Comparison of ENCODE assay signal across 8 cellular contexts in genomic region chr2:127355407-127356008, GRCh38. TPM values are rescaled to one million over a fixed set of nuclear protein-coding genes. Genes with fewer than 3 reads are reported as not detected.
A peak's percentile ranks its signal among the peaks of the same experiment; 100 is the strongest.
DNase-seq lines count a peak whose midpoint lies in the region; ATAC-seq, FAIRE-seq and TF ChIP-seq lines count a peak whose summit lies in the region.

No MANE protein-coding gene starts in this region.

- H3K4me2 ChIP-seq in HepG2 (ENCODE audit: low read depth, low read length), result no peak overlapping the region

- BruUV-seq in HepG2 (replicated peaks; lab: Mats Ljungman, UMichigan), result no TSS peak

- no peaks in the 10 kb centered on the region for H3K27me3 ChIP-seq in HepG2 (ENCODE audit: control insufficient read depth in 1 of 2, insufficient read depth in 2 of 2, low read length in 2 of 2)

- CTCF ChIA-PET in HepG2 (lab: Yijun Ruan, JAX; ENCODE audit: low intra/inter-chr PET ratio, low total read pairs), result interaction anchor here (2.0 to 2.8 kb wide), 2 partner anchors 98 to 124 kb away, joined by 10 to 18 read pairs; no protein-coding TSS in a partner anchor

- H3K4me3 Mint-ChIP-seq in activated T-cell treated with anti-CD3 and anti-CD28 coated beads, Interleukin-2, amount 50 U/mL, for 72 hours, result no peak overlapping the region

- TF ChIP-seq POLR2A in HepG2 (IDR thresholded peaks at IDR 0.05; ENCODE audit: insufficient read depth in 1 of 2, low read depth in 2 of 2, low read length in 2 of 2), result no peak

- no peak overlapping the region for H3K27ac Mint-ChIP-seq in activated T-cell treated with anti-CD3 and anti-CD28 coated beads, Interleukin-2, amount 50 U/mL, for 72 hours

- peak; percentile 23; the same call in 1 of the 2 replicates for TF ChIP-seq RAD21 in HepG2 (CRISPR knock-in tag; IDR thresholded peaks at IDR 0.05)

- peaks cover 60% of the 10 kb centered on the region for H3K4me1 ChIP-seq in HepG2 (ENCODE audit: insufficient read depth, low read length)

- no peak for FAIRE-seq in HepG2 (lab: Jason Lieb, UNC)

- ATAC-seq in HG02798 (IDR thresholded peaks at IDR 0.05; ENCODE audit: poor library complexity, unreplicated experiment), result peak; percentile 41
- peak in 1 of 2 donors; percentile 34 for ATAC-seq in activated T-cell treated with anti-CD3 and anti-CD28 coated beads, Interleukin-2, amount 50 U/mL, for 72 hours (replicated peaks in 1 of 2)
- peak; percentile 64; the same call in 2 of the 3 replicates for ATAC-seq in HepG2
- no peak for ATAC-seq in HG02970 (IDR thresholded peaks at IDR 0.05; ENCODE audit: low FRiP score, unreplicated experiment)
- ATAC-seq in HG03521 (IDR thresholded peaks at IDR 0.05; ENCODE audit: unreplicated experiment), result no peak

- H3K36me3 ChIP-seq in HepG2 (replicated peaks in 1 of 2; ENCODE audit: control insufficient read depth in 1 of 2, insufficient read depth in 2 of 2, low read length in 2 of 2), result no peaks in the 10 kb centered on the region

- TF ChIP-seq EP300 in HepG2 (IDR thresholded peaks at IDR 0.05; ENCODE audit: low read depth in 2 of 2, low read length in 2 of 2) (no peak), HepG2 (CRISPR knock-in tag; IDR thresholded peaks at IDR 0.05; ENCODE audit: borderline replicate concordance) (no peak)

- in situ Hi-C loops in HepG2 (cut with HindIII; ENCODE audit: extremely low pct_ligation_motif_present, low pct_unique_long_range_greater_than_20kb), result no loop called here

- peak; percentile 8 for DNase-seq in DMS53 treated with DMSO at 0.1 percent for 48 hours (lab: John Stamatoyannopoulos, UW; ENCODE audit: unreplicated experiment)
- DNase-seq in activated T-cell treated with anti-CD3 and anti-CD28 coated beads, Interleukin-2, amount 50 U/mL, for 72 hours, result peak; percentile 21 to 29
- peak; percentile 38 for DNase-seq in HepG2 (ENCODE audit: low spot score)
- no peak for DNase-seq in T-helper 9 cell
- no peak for DNase-seq in NCI-H128 (lab: John Stamatoyannopoulos, UW; ENCODE audit: unreplicated experiment)

- peaks cover 29% of the 10 kb centered on the region for H3K4me1 Mint-ChIP-seq in activated T-cell treated with anti-CD3 and anti-CD28 coated beads, Interleukin-2, amount 50 U/mL, for 72 hours (ENCODE audit: low read depth)

- intact Hi-C loops in HepG2 (cut with micrococcal nuclease; ENCODE audit: unreplicated experiment), result loop anchor here (1.0 to 5.0 kb wide), 2 partner anchors 62 to 98 kb away; partner anchors contain the start of gene PROC

- H3K27ac ChIP-seq in HepG2 (ENCODE audit: extremely low read length, insufficient read depth, low read length), result no peak overlapping the region

- H3K79me2 ChIP-seq in HepG2 (ENCODE audit: insufficient read depth, low read length), result peaks cover 84% of the 10 kb centered on the region

- peaks cover 0 to 5% of the 10 kb centered on the region in 2 donors for H3K36me3 Mint-ChIP-seq in activated T-cell treated with anti-CD3 and anti-CD28 coated beads, Interleukin-2, amount 50 U/mL, for 72 hours (ENCODE audit: insufficient read depth in 2 of 2)

- H3K9me3 Mint-ChIP-seq in activated T-cell treated with anti-CD3 and anti-CD28 coated beads, Interleukin-2, amount 50 U/mL, for 72 hours, result no peaks in the 10 kb centered on the region

- no peak overlapping the region for H2AFZ ChIP-seq in HepG2 (ENCODE audit: low read length)

- no peaks in the 10 kb centered on the region for H3K9me3 ChIP-seq in HepG2 (ENCODE audit: low read length)

- H4K20me1 ChIP-seq in HepG2 (ENCODE audit: insufficient read depth, low read length), result peaks cover 6% of the 10 kb centered on the region; the same call in 1 of the 2 replicates

- POLR2A ChIA-PET in HepG2 (lab: Yijun Ruan, JAX), result no interaction called here

- H3K4me3 ChIP-seq in HepG2 (replicated peaks in 1 of 3; ENCODE audit: insufficient read depth in 1 of 3, low read depth in 2 of 3, low read length in 3 of 3), result no peak overlapping the region

- H3K9ac ChIP-seq in HepG2 (ENCODE audit: insufficient read depth, low read depth, low read length), result no peak overlapping the region

- H3K27me3 Mint-ChIP-seq in activated T-cell treated with anti-CD3 and anti-CD28 coated beads, Interleukin-2, amount 50 U/mL, for 72 hours (ENCODE audit: low read depth), result no peaks in the 10 kb centered on the region

- peak; percentile 61 for TF ChIP-seq CTCF in HepG2 (CRISPR knock-in tag; IDR thresholded peaks at IDR 0.05)

- 82% methylated on average over 4 of the region's 4 CpGs for WGBS in HepG2 (ENCODE audit: low lambda C conversion rate)

TF ChIP-seq in HepG2, 621 proteins besides CTCF, POLR2A, EP300 and RAD21:
- no peak for TF ChIP-seq ZBTB8A (CRISPR knock-in tag; IDR thresholded peaks at IDR 0.05; ENCODE audit: borderline replicate concordance, low read depth)
- TF ChIP-seq ZMYM4 (CRISPR knock-in tag; IDR thresholded peaks at IDR 0.05), result 0 out of 2 replicates have a peak, but pooled peaks have one; percentile 21
- no peak for TF ChIP-seq EED (CRISPR knock-in tag; IDR thresholded peaks at IDR 0.05)
- peak; percentile 80 for TF ChIP-seq SMC3 (IDR thresholded peaks at IDR 0.05; ENCODE audit: low read length)
- TF ChIP-seq SNAPC2 (CRISPR knock-in tag; IDR thresholded peaks at IDR 0.05), result 0 out of 2 replicates have a peak, but pooled peaks have one; percentile 27
- no peak for TF ChIP-seq MZF1 (CRISPR knock-in tag; IDR thresholded peaks at IDR 0.05; ENCODE audit: borderline replicate concordance)
- TF ChIP-seq HOXA3 (CRISPR knock-in tag; IDR thresholded peaks at IDR 0.05), result no peak
- TF ChIP-seq DNMT3B (CRISPR knock-in tag; conservative IDR thresholded peaks at IDR 0.05), result no peak
- TF ChIP-seq STAG1 (CRISPR knock-in tag; IDR thresholded peaks at IDR 0.05), result peak; percentile 48
- TF ChIP-seq TGIF2 (CRISPR knock-in tag; IDR thresholded peaks at IDR 0.05), result no peak
- TF ChIP-seq ATF3 (CRISPR knock-in tag; IDR thresholded peaks at IDR 0.05), result no peak
- TF ChIP-seq MAX (IDR thresholded peaks at IDR 0.05), result no peak
- TF ChIP-seq HIC2 (CRISPR knock-in tag; IDR thresholded peaks at IDR 0.05; ENCODE audit: low read depth), result no peak
- TF ChIP-seq TAF15 (IDR thresholded peaks at IDR 0.05; ENCODE audit: low read depth, low read length, poor library complexity, severe bottlenecking), result no peak
- no peak for TF ChIP-seq XRCC5 (optimal IDR thresholded peaks at IDR 0.05; ENCODE audit: low read length)

RNA-seq across cellular contexts. Expression of gene MAP3K2, which starts 32.3 kb away (rescaled TPM):
- total RNA-seq in activated T-cell treated with anti-CD3 and anti-CD28 coated beads, Interleukin-2, amount 50 U/mL, for 72 hours, result 10 to 100 TPM; 48.9 to 49.1 TPM
- total RNA-seq in HepG2 (2016; rRNA removed; fragmentation: Illumina TruSeq; extraction: Trizol), result 37.2 and 56.1 TPM in 2 replicates
- 12.9 and 13.4 TPM in 2 replicates for total RNA-seq in HepG2 (2016; cell fraction: cytosol; rRNA removed; fragmentation: Illumina TruSeq; extraction: Trizol; ENCODE audit: low read depth)
- 35.8 and 54.1 TPM in 2 replicates for total RNA-seq in HepG2 (2016; cell fraction: insoluble cytoplasmic fraction; rRNA removed; fragmentation: Illumina TruSeq; extraction: Trizol)
- total RNA-seq in HepG2 (2016; cell fraction: membrane; rRNA removed; fragmentation: Illumina TruSeq; extraction: Trizol), result 28.2 and 32.6 TPM in 2 replicates
- total RNA-seq in HepG2 (2016; cell fraction: nucleus; rRNA removed; fragmentation: Illumina TruSeq; extraction: Trizol), result 37.4 and 42.1 TPM in 2 replicates
- polyA plus RNA-seq in HepG2 (2011; rRNA removed), result 11.2 and 12.2 TPM in 2 replicates
- 5.1 and 7.6 TPM in 2 replicates for polyA plus RNA-seq in HepG2 (2011; cell fraction: cytosol; rRNA removed)
- polyA plus RNA-seq in HepG2 (2011; cell fraction: nucleus; rRNA removed), result 18.1 and 21.8 TPM in 2 replicates
- polyA plus RNA-seq in HepG2 (2012), result 11.5 and 11.7 TPM in 2 replicates
- polyA plus RNA-seq in HepG2 (2016; cell fraction: cytosol; fragmentation: Illumina TruSeq; extraction: Trizol; ENCODE audit: low read depth), result 0.44 and 0.68 TPM in 2 replicates
- polyA plus RNA-seq in HepG2 (2016; cell fraction: insoluble cytoplasmic fraction; fragmentation: Illumina TruSeq; extraction: Trizol; ENCODE audit: low read depth), result 14.1 and 15.7 TPM in 2 replicates
- 3.3 and 3.5 TPM in 2 replicates for polyA plus RNA-seq in HepG2 (2016; cell fraction: membrane; fragmentation: Illumina TruSeq; extraction: Trizol; ENCODE audit: low read depth)
- 28.7 and 30.7 TPM in 2 replicates for polyA plus RNA-seq in HepG2 (2016; cell fraction: nucleus; fragmentation: Illumina TruSeq; extraction: Trizol; ENCODE audit: insufficient read depth, low read depth)
- 20.5 and 26.7 TPM in 2 replicates for polyA minus RNA-seq in HepG2 (2011; rRNA and poly(A)+ RNA removed; ENCODE audit: low replicate concordance)
- polyA minus RNA-seq in HepG2 (2011; cell fraction: cytosol; rRNA and poly(A)+ RNA removed), result 43.5 and 45.0 TPM in 2 replicates
- polyA minus RNA-seq in HepG2 (2011; cell fraction: nucleus; rRNA and poly(A)+ RNA removed), result 46.0 and 46.6 TPM in 2 replicates

Comparison
In these comparisons a context has a peak if more than half of its experiments do, and no peak if none do; other contexts are left out.
1. DNase-seq: peak in DMS53 treated with DMSO at 0.1 percent for 48 hours (single experiment), activated T-cell treated with anti-CD3 and anti-CD28 coated beads, Interleukin-2, amount 50 U/mL, for 72 hours (2 of 2) and HepG2 (single experiment); none in T-helper 9 cell (single experiment) and NCI-H128 (single experiment).
2. ATAC-seq: peak in HG02798 (single experiment) and HepG2 (single experiment); none in HG02970 (single experiment) and HG03521 (single experiment).